12 cellular contexts compared by ENCODE assay signal in genomic region chr11:128509990-128510389, GRCh38.
DNase-seq lines count a peak whose midpoint lies in the region; ATAC-seq and TF ChIP-seq lines count a peak whose summit lies in the region.
"Had no signal": no experiment of that assay in that cellular context is flagged by ENCODE, and none has a peak within 500 bp of the region (broad histone marks: within the 10 kb centered on the region; RNA-seq: fewer than 3 reads in every experiment).

No MANE protein-coding gene starts in this region.

- peaks cover 94% of the 10 kb centered on the region for H3K36me3 Mint-ChIP-seq in CD8-positive, alpha-beta T cell
- H3K36me3 Mint-ChIP-seq in glutamatergic neuron (ENCODE audit: unreplicated experiment) = no peaks in the 10 kb centered on the region

- in situ Hi-C loops in astrocyte of the spinal cord (cut with HindIII; ENCODE audit: low sequenced_read_pairs) = no loop called here

- peaks cover 26% of the 10 kb centered on the region for H3K36me3 ChIP-seq in CD8-positive, alpha-beta T cell (ENCODE audit: insufficient read depth, low read length)
- H3K36me3 ChIP-seq in muscle layer of duodenum (ENCODE audit: control insufficient read depth in 1 of 2, insufficient read depth in 2 of 2, low read length in 2 of 2) (peaks cover 0 to 10% of the 10 kb centered on the region in 2 donors), prostate gland (no peaks in the 10 kb centered on the region)
- H3K36me3 ChIP-seq: vagina had no signal

- no peaks in the 10 kb centered on the region for H3K9me3 ChIP-seq in CD8-positive, alpha-beta T cell (ENCODE audit: low read length)
- no peaks in the 10 kb centered on the region for H3K9me3 ChIP-seq in muscle layer of duodenum (ENCODE audit: control insufficient read depth in 1 of 2, low read length in 2 of 2)
- no peaks in the 10 kb centered on the region for H3K9me3 ChIP-seq in prostate gland
- H3K9me3 ChIP-seq: MG63, vagina had no signal

- no peaks in the 10 kb centered on the region for H3K27me3 ChIP-seq in CD8-positive, alpha-beta T cell (ENCODE audit: insufficient read depth, low read length)
- H3K27me3 ChIP-seq in muscle layer of duodenum (ENCODE audit: low read depth, low read length) = no peaks in the 10 kb centered on the region
- H3K27me3 ChIP-seq in prostate gland (replicated peaks; ENCODE audit: insufficient read depth) = no peaks in the 10 kb centered on the region
- H3K27me3 ChIP-seq: MG63, vagina had no signal

- no peak for TF ChIP-seq CTCF in CD8-positive, alpha-beta T cell (IDR thresholded peaks at IDR 0.05)
- TF ChIP-seq CTCF in astrocyte of the spinal cord (IDR thresholded peaks at IDR 0.05; ENCODE audit: low read depth, low read length) = no peak
- TF ChIP-seq CTCF in glutamatergic neuron (IDR thresholded peaks at IDR 0.05; ENCODE audit: partially characterized antibody, unreplicated experiment) = no peak
- TF ChIP-seq CTCF in prostate gland (IDR thresholded peaks at IDR 0.05) = no peak

- no peak for TF ChIP-seq POLR2A in prostate gland (IDR thresholded peaks at IDR 0.05)

- peak overlapping the region; percentile 98 for H3K27ac Mint-ChIP-seq in CD8-positive, alpha-beta T cell
- H3K27ac Mint-ChIP-seq in glutamatergic neuron (ENCODE audit: unreplicated experiment) = no peak overlapping the region

- peak overlapping the region; percentile 94 for H3K4me3 ChIP-seq in CD8-positive, alpha-beta T cell (ENCODE audit: low read depth, low read length)
- H3K4me3 ChIP-seq in astrocyte of the spinal cord (ENCODE audit: low read depth, low read length) = no peak overlapping the region
- H3K4me3 ChIP-seq in muscle layer of duodenum (ENCODE audit: low read depth in 1 of 2, low read length in 2 of 2) = no peak overlapping the region
- no peak overlapping the region for H3K4me3 ChIP-seq in prostate gland
- H3K4me3 ChIP-seq: MG63, vagina had no signal

- no peaks in the 10 kb centered on the region for H3K9me3 Mint-ChIP-seq in CD8-positive, alpha-beta T cell
- no peaks in the 10 kb centered on the region for H3K9me3 Mint-ChIP-seq in glutamatergic neuron (ENCODE audit: unreplicated experiment)
- H3K9me3 Mint-ChIP-seq: neural crest cell had no signal

- intact Hi-C loops in CD8-positive, alpha-beta T cell (cut with DNase I, micrococcal nuclease) = loop anchor here (2.0 to 10.0 kb wide), 8 partner anchors 13 to 475 kb away; no protein-coding TSS in a partner anchor
- intact Hi-C loops in prostate gland (cut with DNase I) = no loop called here

- no peaks in the 10 kb centered on the region for H3K27me3 Mint-ChIP-seq in CD8-positive, alpha-beta T cell (ENCODE audit: low read depth)
- H3K27me3 Mint-ChIP-seq in glutamatergic neuron (ENCODE audit: unreplicated experiment) = peaks cover 7% of the 10 kb centered on the region

- no peak for DNase-seq in CD8-positive, alpha-beta T cell
- DNase-seq in NCI-H226 (peak; percentile 73), astrocyte of the spinal cord (ENCODE audit: low read depth, low spot score) (peak; percentile 44), glutamatergic neuron (no peak), prostate gland (ENCODE audit: low spot score) (no peak)
- DNase-seq in activated effector memory CD4-positive, alpha-beta T cell treated with anti-CD3 and anti-CD28 coated beads, Interleukin-2, amount 50 U/mL, for 16 hours = no peak
- DNase-seq: hippocampal formation, MG63 had no signal

- peak overlapping the region; percentile 48 for H3K27ac ChIP-seq in CD8-positive, alpha-beta T cell (ENCODE audit: low read depth, low read length)
- H3K27ac ChIP-seq in muscle layer of duodenum (ENCODE audit: low read length) (peak overlapping the region; percentile 8), prostate gland (no peak overlapping the region)
- H3K27ac ChIP-seq: vagina had no signal

- H3K4me1 ChIP-seq in CD8-positive, alpha-beta T cell (ENCODE audit: insufficient read depth, low read length) = peaks cover 97% of the 10 kb centered on the region
- H3K4me1 ChIP-seq in muscle layer of duodenum (ENCODE audit: control insufficient read depth in 1 of 2, insufficient read depth in 2 of 2, low read length in 2 of 2) (peaks cover 12 to 58% of the 10 kb centered on the region in 2 donors), prostate gland (replicated peaks) (no peaks in the 10 kb centered on the region)

- CTCF ChIA-PET in CD8-positive, alpha-beta T cell (lab: Charles Lee) = interaction anchor here (0.5 to 16.8 kb wide), 12 partner anchors 5 to 352 kb away, joined by 3 to 173 read pairs (median 4); no protein-coding TSS in a partner anchor

- no peak for ATAC-seq in CD8-positive, alpha-beta T cell
- no peak for ATAC-seq in GM18502 (IDR thresholded peaks at IDR 0.05; ENCODE audit: poor library complexity, unreplicated experiment)

- POLR2A ChIA-PET in CD8-positive, alpha-beta T cell (lab: Charles Lee) = interaction anchor here (0.6 to 16.4 kb wide), 14 partner anchors 5 to 213 kb away, joined by 3 to 270 read pairs (median 9); no protein-coding TSS in a partner anchor

- peak overlapping the region; percentile 84 for H3K4me3 Mint-ChIP-seq in CD8-positive, alpha-beta T cell
- H3K4me3 Mint-ChIP-seq in glutamatergic neuron (ENCODE audit: unreplicated experiment) = no peak overlapping the region
- H3K4me3 Mint-ChIP-seq: neural crest cell had no signal

- H3K4me1 Mint-ChIP-seq in CD8-positive, alpha-beta T cell (ENCODE audit: low read depth) = peaks cover 97% of the 10 kb centered on the region
- H3K4me1 Mint-ChIP-seq in glutamatergic neuron (ENCODE audit: low read depth, unreplicated experiment) = peaks cover 9% of the 10 kb centered on the region

- WGBS in prostate gland = 86% methylated on average over 1 of the region's 1 CpG

Comparison
In these comparisons a context has a peak if more than half of its experiments do, and no peak if none do; other contexts are left out.
1. DNase-seq: peak in NCI-H226 (single experiment) and astrocyte of the spinal cord (single experiment); none in CD8-positive, alpha-beta T cell (0 of 7), glutamatergic neuron (single experiment), prostate gland (single experiment) and activated effector memory CD4-positive, alpha-beta T cell treated with anti-CD3 and anti-CD28 coated beads, Interleukin-2, amount 50 U/mL, for 16 hours (single experiment).
2. H3K27ac ChIP-seq: peak in CD8-positive, alpha-beta T cell (single experiment) and muscle layer of duodenum (single experiment); none in prostate gland (0 of 2).